In the genomic region with DNA sequence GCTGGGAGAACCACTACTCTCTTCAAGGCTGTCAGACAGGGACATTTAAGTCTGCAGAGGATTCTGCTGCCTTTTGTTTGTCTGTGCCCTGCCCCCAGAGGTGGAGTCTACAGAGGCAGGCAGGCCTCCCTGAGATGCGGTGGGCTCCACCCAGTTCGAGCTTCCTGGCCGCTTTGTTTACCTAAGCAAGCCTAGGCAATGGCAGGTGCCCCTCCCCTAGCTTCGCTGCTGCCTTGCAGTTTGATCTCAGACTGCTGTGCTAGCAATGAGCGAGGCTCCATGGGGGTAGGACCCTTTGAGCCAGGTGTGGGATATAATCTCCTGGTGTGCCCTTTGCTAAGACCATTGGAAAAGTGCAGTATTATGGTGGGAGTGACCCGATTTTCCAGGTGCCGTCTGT, we compare ENCODE assay signal across 10 cellular contexts. TPM values are rescaled to one million over a fixed set of nuclear protein-coding genes. Genes with fewer than 3 reads are reported as not detected.
"Had no signal": no experiment of that assay in that cellular context is flagged by ENCODE, and none has a peak within 500 bp of the region (broad histone marks: within the 10 kb centered on the region; RNA-seq: fewer than 3 reads in every experiment).

No MANE protein-coding gene starts in this region.

RNA-seq across cellular contexts. Expression of a gene that starts 42.3 kb away (rescaled TPM):
- total RNA-seq: left colon; liver; lower lobe of right lung; naive thymus-derived CD8-positive, alpha-beta T cell; neural crest cell; right cardiac atrium; sciatic nerve; thyroid gland; transverse colon; vagina had no signal
